28 cellular contexts compared by ENCODE assay signal in genomic region chr11:108963118-108963517, GRCh38.
"Had no signal": no experiment of that assay in that cellular context is flagged by ENCODE, and none has a peak within 500 bp of the region (broad histone marks: within the 10 kb centered on the region; RNA-seq: fewer than 3 reads in every experiment).

No MANE protein-coding gene starts in this region.

- ATAC-seq: activated CD4-positive, CD25-positive, alpha-beta regulatory T cell treated with anti-CD3 and anti-CD28 coated beads, Interleukin-2, amount 50 U/mL, for 24 hours; activated CD8-positive, alpha-beta T cell treated with anti-CD3 and anti-CD28 coated beads for 36 hours; activated T-cell treated with anti-CD3 and anti-CD28 coated beads, Interleukin-2, amount 50 U/mL, for 4 hours; activated T-helper 17 cell treated with anti-CD3 and anti-CD28 coated beads, Interleukin-2, amount 50 U/mL, for 72 hours; effector memory CD8-positive, alpha-beta T cell; gastrocnemius medialis; heart left ventricle; T-helper 17 cell had no signal

- H3K4me3 ChIP-seq: esophagus squamous epithelium, gastrocnemius medialis, heart left ventricle had no signal

- DNase-seq: activated B cell treated with CpG ODN at 0.5 μM for 24 hours; activated CD4-positive, alpha-beta T cell treated with anti-CD3 and anti-CD28 coated beads for 48 hours; activated CD4-positive, alpha-beta T cell treated with anti-CD3 and anti-CD28 coated beads, Interleukin-2, amount 50 U/mL, for 1 hour; activated CD4-positive, alpha-beta T cell treated with anti-CD3 and anti-CD28 coated beads, Interleukin-2, amount 50 U/mL, for 48 hours; activated CD8-positive, alpha-beta memory T cell treated with anti-CD3 and anti-CD28 coated beads for 24 hours; activated CD8-positive, alpha-beta T cell treated with anti-CD3 and anti-CD28 coated beads for 36 hours; activated effector memory CD4-positive, alpha-beta T cell treated with Interleukin-2 at 50 U/mL for 16 hours; activated gamma-delta T cell treated with Interleukin-2 at 50 U/mL for 16 hours; activated naive CD4-positive, alpha-beta T cell treated with anti-CD3 and anti-CD28 coated beads, Interleukin-2, amount 50 U/mL, for 16 hours; activated naive CD4-positive, alpha-beta T cell treated with Interleukin-2 at 50 U/mL for 16 hours; activated T-cell treated with anti-CD3 and anti-CD28 coated beads, Interleukin-2, amount 50 U/mL, for 4 hours; amygdala; aorta; brain microvascular endothelial cell; cortex of kidney; dermis blood vessel endothelial cell; effector CD4-positive, alpha-beta T cell; effector memory CD8-positive, alpha-beta T cell; esophagus squamous epithelium; gastrocnemius medialis; glutamatergic neuron; heart left ventricle; hypothalamus; T-helper 17 cell; T1000; WERI-Rb-1 had no signal
